In genomic region chr7:26152782-26153245, GRCh38 we compare ENCODE assay signal across 8 cellular contexts. TPM values are rescaled to one million over a fixed set of nuclear protein-coding genes. Genes with fewer than 3 reads are reported as not detected.
DNase-seq lines count a peak whose midpoint lies in the region; ATAC-seq and TF ChIP-seq lines count a peak whose summit lies in the region.
"Not testable (repeated sequence)": the region's sequence is repeated elsewhere in the genome, so short reads cannot be mapped to it uniquely, and the experiment has no call there.

No MANE protein-coding gene starts in this region.

- not testable (repeated sequence) for H3K9me2 ChIP-seq in PC-9 (ENCODE audit: insufficient read depth)

- not testable (repeated sequence) for H3K36me3 ChIP-seq in CD4-positive, CD25-positive, alpha-beta regulatory T cell (ENCODE audit: control insufficient read depth, insufficient read depth, low read length); PC-9 (ENCODE audit: low read depth); esophagus (ENCODE audit: control insufficient read depth in 2 of 2, insufficient read depth in 2 of 2, low read length in 1 of 2); mesodermal cell (ENCODE audit: control insufficient read depth, insufficient read depth, low read length)

- not testable (repeated sequence) for H4K20me1 ChIP-seq in PC-9 (ENCODE audit: insufficient read depth)

- CTCF ChIA-PET in PC-9 (lab: Charles Lee), result interaction anchor here (0.8 to 1.1 kb wide), 2 partner anchors 46 to 51 kb away, joined by 4 to 5 read pairs; no protein-coding TSS in a partner anchor

- peaks cover 56% of the 10 kb centered on the region for H3K4me1 ChIP-seq in CD4-positive, CD25-positive, alpha-beta regulatory T cell (ENCODE audit: control insufficient read depth, insufficient read depth, low read length, poor library complexity, severe bottlenecking)
- H3K4me1 ChIP-seq in PC-9 (replicated peaks; ENCODE audit: insufficient read depth) (peaks cover 40% of the 10 kb centered on the region), esophagus (ENCODE audit: control insufficient read depth in 2 of 2, insufficient read depth in 2 of 2, low read length in 1 of 2) (peaks cover 4 to 19% of the 10 kb centered on the region in 2 donors), mesodermal cell (ENCODE audit: control insufficient read depth, insufficient read depth, low read length, poor library complexity, severe bottlenecking) (peaks cover 30% of the 10 kb centered on the region)

- H3K4me3 ChIP-seq in CD4-positive, CD25-positive, alpha-beta regulatory T cell (ENCODE audit: low read depth, low read length), result peak overlapping the region; percentile 92
- peak overlapping the region; percentile 77 for H3K4me3 ChIP-seq in PC-9
- peak overlapping the region; percentile 57 to 69 for H3K4me3 ChIP-seq in esophagus (ENCODE audit: low read depth in 1 of 2, low read length in 2 of 2)
- peak overlapping the region; percentile 54 for H3K4me3 ChIP-seq in mesodermal cell (ENCODE audit: extremely low read depth, insufficient read depth, low read length, poor library complexity, severe bottlenecking)

- not testable (repeated sequence) for H3K27me3 ChIP-seq in CD4-positive, CD25-positive, alpha-beta regulatory T cell (ENCODE audit: control insufficient read depth, insufficient read depth, low read length); PC-9 (ENCODE audit: insufficient read depth, low read depth); esophagus (ENCODE audit: control insufficient read depth in 1 of 2, insufficient read depth in 2 of 2, low read length in 2 of 2)

- H3K27me3 Mint-ChIP-seq in CD4-positive, CD25-positive, alpha-beta regulatory T cell, result not testable (repeated sequence)

- peaks cover 46% of the 10 kb centered on the region for H3F3A ChIP-seq in PC-9 (ENCODE audit: insufficient read depth, low read depth)

- peak overlapping the region; percentile 96 for H3K4me2 ChIP-seq in PC-9

- peaks cover 12 to 63% (median 40%) of the 10 kb centered on the region in 4 donors for H3K4me1 Mint-ChIP-seq in CD4-positive, CD25-positive, alpha-beta regulatory T cell

- peak; percentile 26 to 33 for ATAC-seq in CD4-positive, CD25-positive, alpha-beta regulatory T cell (ENCODE audit: low read depth in 2 of 2)
- ATAC-seq in GM19395 (IDR thresholded peaks at IDR 0.05; ENCODE audit: unreplicated experiment), result peak; percentile 17
- peak; percentile 17 for ATAC-seq in HG03039 (IDR thresholded peaks at IDR 0.05; ENCODE audit: unreplicated experiment)

- peak overlapping the region; percentile 97 to 100 (median 98) for H3K4me3 Mint-ChIP-seq in CD4-positive, CD25-positive, alpha-beta regulatory T cell

- BruUV-seq in PC-9 (replicated peaks; lab: Mats Ljungman, UMichigan), result not testable (repeated sequence)

- H3K9me3 Mint-ChIP-seq in CD4-positive, CD25-positive, alpha-beta regulatory T cell, result not testable (repeated sequence)

- H2AFZ ChIP-seq in PC-9, result peak overlapping the region; percentile 75

- intact Hi-C loops in PC-9 (cut with micrococcal nuclease; ENCODE audit: unreplicated experiment), result loop anchor here (2.0 kb wide), 1 partner anchor 62 kb away; no protein-coding TSS in a partner anchor

- TF ChIP-seq CTCF in PC-9 (conservative IDR thresholded peaks at IDR 0.05), result not testable (repeated sequence)

- peak overlapping the region; percentile 87 for H3K27ac ChIP-seq in CD4-positive, CD25-positive, alpha-beta regulatory T cell (ENCODE audit: insufficient read depth, low read length, poor library complexity, severe bottlenecking)
- H3K27ac ChIP-seq in PC-9, result peak overlapping the region; percentile 96
- H3K27ac ChIP-seq in esophagus (ENCODE audit: low read depth in 2 of 2, low read length in 1 of 2); mesodermal cell (ENCODE audit: low read depth, low read length, severe bottlenecking): not testable (repeated sequence)

- H3K27ac Mint-ChIP-seq in CD4-positive, CD25-positive, alpha-beta regulatory T cell, result peak overlapping the region; percentile 85 to 98 (median 92)

- peak; percentile 18 to 70 (median 48) for DNase-seq in CD4-positive, CD25-positive, alpha-beta regulatory T cell
- not testable (repeated sequence) for DNase-seq in PC-9
- peak; percentile 16 for DNase-seq in activated T-helper 9 cell treated with anti-CD3 and anti-CD28 coated beads, Interleukin-2, amount 50 U/mL, for 16 hours (ENCODE audit: low read depth)
- DNase-seq in stimulated activated CD4-positive, alpha-beta T cell treated with anti-CD3 and anti-CD28 coated beads, Interleukin-2, amount 100 ng/mL, for 24 hours, result peak; percentile 48 to 56

- not testable (repeated sequence) for H3K9me3 ChIP-seq in CD4-positive, CD25-positive, alpha-beta regulatory T cell (ENCODE audit: control insufficient read depth in 2 of 2, low read length in 2 of 2); PC-9 (ENCODE audit: insufficient read depth, low read depth); esophagus (ENCODE audit: control insufficient read depth in 2 of 2, insufficient read depth in 1 of 2, low read depth in 1 of 2, low read length in 1 of 2); mesodermal cell (ENCODE audit: control insufficient read depth, low read length)

- POLR2A ChIA-PET in PC-9 (lab: Charles Lee; ENCODE audit: unreplicated experiment), result interaction anchor here (1.5 kb wide), 1 partner anchor 45 kb away, joined by 8 read pairs; no protein-coding TSS in a partner anchor

- not testable (repeated sequence) for H3K36me3 Mint-ChIP-seq in CD4-positive, CD25-positive, alpha-beta regulatory T cell

- 7 to 14% methylated on average over 30 to 54 of the region's 54 CpGs for WGBS in esophagus, 2 donors
- WGBS in mesodermal cell (ENCODE audit: insufficient coverage in 2 of 2), 2 experiments, result 0 to 7% methylated on average over 21 to 24 of the region's 54 CpGs

- H3K79me2 ChIP-seq in PC-9 (ENCODE audit: low read depth), result peaks cover 55% of the 10 kb centered on the region

RNA-seq across cellular contexts. Expression of gene NFE2L3, which starts 0.8 kb away (rescaled TPM):
- total RNA-seq in CD4-positive, CD25-positive, alpha-beta regulatory T cell, result 10.9 TPM
- 10 to 100 TPM in 3 of 4 donors, 1 to 10 TPM in 1; 8.8 to 13.9 (median 13.2) TPM for polyA plus RNA-seq in CD4-positive, CD25-positive, alpha-beta regulatory T cell
- 44.2 and 49.1 TPM in 2 replicates for total RNA-seq in PC-9 (2021)
- 1 to 10 TPM; 2.3 to 2.9 TPM for polyA plus RNA-seq in esophagus
- 19.0 TPM for polyA plus RNA-seq in mesodermal cell (2013, experiment 1 of 2)
- polyA plus RNA-seq in mesodermal cell (2013, experiment 2 of 2), result 18.1 TPM

RNA-seq across cellular contexts. Expression of gene HNRNPA2B1, which starts 47.7 kb away (rescaled TPM):
- 465 TPM for total RNA-seq in CD4-positive, CD25-positive, alpha-beta regulatory T cell
- polyA plus RNA-seq in CD4-positive, CD25-positive, alpha-beta regulatory T cell, result 100 to 1,000 TPM; 506 to 541 (median 520) TPM
- 526 and 792 TPM in 2 replicates for total RNA-seq in PC-9 (2021)
- polyA plus RNA-seq in esophagus, result 100 to 1,000 TPM; 461 to 511 TPM
- polyA plus RNA-seq in mesodermal cell (2013, experiment 1 of 2), result 704 TPM
- 808 TPM for polyA plus RNA-seq in mesodermal cell (2013, experiment 2 of 2)

RNA-seq across cellular contexts. Expression of gene CBX3, which starts 48.7 kb away (rescaled TPM):
- 115 TPM for total RNA-seq in CD4-positive, CD25-positive, alpha-beta regulatory T cell
- polyA plus RNA-seq in CD4-positive, CD25-positive, alpha-beta regulatory T cell, result 100 to 1,000 TPM in 3 of 4 donors, 10 to 100 TPM in 1; 89.1 to 135 (median 125) TPM
- total RNA-seq in PC-9 (2021), result 282 and 308 TPM in 2 replicates
- 10 to 100 TPM; 51.1 to 66.5 TPM for polyA plus RNA-seq in esophagus
- polyA plus RNA-seq in mesodermal cell (2013, experiment 1 of 2), result 210 TPM
- polyA plus RNA-seq in mesodermal cell (2013, experiment 2 of 2), result 263 TPM
